In the genomic region with DNA sequence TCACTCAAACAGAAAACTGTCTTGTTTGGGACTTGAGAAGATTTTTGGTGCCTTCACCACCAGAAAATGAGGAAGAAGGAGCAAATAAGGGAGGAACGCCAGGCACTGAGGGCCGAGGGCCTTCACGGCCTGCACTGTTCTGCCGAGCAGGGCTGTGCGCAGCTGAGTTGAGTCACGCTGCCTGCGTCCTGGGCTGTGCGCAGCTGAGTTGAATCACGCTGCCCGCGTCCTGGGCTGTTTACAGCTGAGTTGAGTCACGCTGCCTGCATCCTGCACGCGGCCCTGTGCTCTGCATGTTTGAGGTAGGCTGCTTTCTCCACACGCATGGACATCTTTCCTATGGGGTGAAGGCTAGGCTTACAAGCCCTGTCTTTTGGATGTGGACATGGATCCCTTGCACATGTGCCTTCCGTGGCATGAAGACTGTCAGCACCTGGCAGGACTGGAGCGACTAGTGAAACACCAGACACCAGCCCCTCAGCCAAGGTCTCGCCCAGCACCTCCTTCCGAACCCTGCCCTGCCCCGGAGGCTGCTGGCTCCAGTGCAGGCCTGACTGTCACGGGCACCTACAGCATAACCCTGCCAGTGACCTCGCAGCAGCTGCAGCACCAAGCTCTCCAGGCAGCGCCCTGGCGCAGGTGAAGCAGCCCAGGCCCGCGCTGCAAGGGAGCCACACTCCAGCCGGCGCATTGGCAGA, we compare ENCODE assay signal across 11 cellular contexts.
DNase-seq lines count a peak whose midpoint lies in the region; ATAC-seq and TF ChIP-seq lines count a peak whose summit lies in the region.
"Had no signal": no experiment of that assay in that cellular context is flagged by ENCODE, and none has a peak within 500 bp of the region (broad histone marks: within the 10 kb centered on the region; RNA-seq: fewer than 3 reads in every experiment).

No MANE protein-coding gene starts in this region.

- TF ChIP-seq CTCF in epithelial cell of esophagus (IDR thresholded peaks at IDR 0.05; ENCODE audit: insufficient read depth, low read depth, low read length, missing control alignments) (no peak), MM.1S (IDR thresholded peaks at IDR 0.05; ENCODE audit: low read length) (no peak)

- H3K9me3 ChIP-seq in MM.1S (replicated peaks; ENCODE audit: insufficient read depth, low read length): no peaks in the 10 kb centered on the region
- H3K9me3 ChIP-seq: BLaER1 had no signal

- no peaks in the 10 kb centered on the region for H3K9me3 Mint-ChIP-seq in activated CD4-positive, alpha-beta T cell treated with anti-CD3 and anti-CD28 coated beads, Interleukin-2, amount 10 ng/mL, durations not matched to agents 24 days and 14 days
- H3K9me3 Mint-ChIP-seq in activated CD4-positive, alpha-beta T cell treated with anti-CD3 and anti-CD28 coated beads, Interleukin-2, amount 10 ng/mL, durations not matched to agents 7 days and 5 days: no peaks in the 10 kb centered on the region
- H3K9me3 Mint-ChIP-seq in stimulated activated effector memory CD8-positive, alpha-beta T cell treated with anti-CD3 and anti-CD28 coated beads, Interleukin-12 subunit alpha, Interleukin-12 subunit beta, amount 100 ng/mL, for 72 hours: no peaks in the 10 kb centered on the region
- H3K9me3 Mint-ChIP-seq: natural killer cell treated with Interleukin-12 subunit alpha and Interleukin-12 subunit beta and Interleukin-15 and Interleukin-18, amount 100 ng/mL, for 72 hours had no signal

- H3K36me3 ChIP-seq in MM.1S (replicated peaks; ENCODE audit: insufficient read depth, low read length): no peaks in the 10 kb centered on the region
- H3K36me3 ChIP-seq: BLaER1 had no signal

- H3K27ac ChIP-seq in MM.1S (ENCODE audit: low read length): no peak overlapping the region
- H3K27ac ChIP-seq: BLaER1 had no signal

- H4K20me1 ChIP-seq in MM.1S (ENCODE audit: insufficient read depth, low read length): no peaks in the 10 kb centered on the region
- H4K20me1 ChIP-seq: BLaER1 had no signal

- DNase-seq in activated CD4-positive, alpha-beta T cell treated with anti-CD3 and anti-CD28 coated beads, Interleukin-2, amount 10 ng/mL, durations not matched to agents 24 days and 14 days: peak; percentile 61
- no peak for DNase-seq in activated CD4-positive, alpha-beta T cell treated with anti-CD3 and anti-CD28 coated beads, Interleukin-2, amount 10 ng/mL, durations not matched to agents 7 days and 5 days
- DNase-seq in NOMO-1 treated with DMSO at 0.1 percent for 48 hours (lab: John Stamatoyannopoulos, UW; ENCODE audit: unreplicated experiment) (peak; percentile 55), epithelial cell of esophagus (ENCODE audit: low read depth) (peak; percentile 88), MM.1S (no peak), GF-D8 (lab: John Stamatoyannopoulos, UW) (no peak)
- peak in 1 of 2 donors; percentile 60 for DNase-seq in stimulated activated effector memory CD8-positive, alpha-beta T cell treated with anti-CD3 and anti-CD28 coated beads, Interleukin-12 subunit alpha, Interleukin-12 subunit beta, amount 100 ng/mL, for 72 hours (ENCODE audit: low spot score in 2 of 2)
- DNase-seq: T-helper 17 cell had no signal

- no peaks in the 10 kb centered on the region for H3K79me2 ChIP-seq in MM.1S (ENCODE audit: low read length)

- H3K27me3 ChIP-seq in MM.1S (replicated peaks; ENCODE audit: insufficient read depth, low read length): peaks cover 18% of the 10 kb centered on the region
- H3K27me3 ChIP-seq: BLaER1 had no signal

- no peak overlapping the region for H2AFZ ChIP-seq in MM.1S (ENCODE audit: low read length)

- POLR2A ChIA-PET in activated CD4-positive, alpha-beta T cell treated with anti-CD3 and anti-CD28 coated beads, Interleukin-2, amount 10 ng/mL, durations not matched to agents 7 days and 5 days (lab: Charles Lee): no interaction called here

- no peak overlapping the region for H3K27ac Mint-ChIP-seq in activated CD4-positive, alpha-beta T cell treated with anti-CD3 and anti-CD28 coated beads, Interleukin-2, amount 10 ng/mL, durations not matched to agents 24 days and 14 days
- H3K27ac Mint-ChIP-seq in activated CD4-positive, alpha-beta T cell treated with anti-CD3 and anti-CD28 coated beads, Interleukin-2, amount 10 ng/mL, durations not matched to agents 7 days and 5 days: no peak overlapping the region
- peak overlapping the region; percentile 37 for H3K27ac Mint-ChIP-seq in stimulated activated effector memory CD8-positive, alpha-beta T cell treated with anti-CD3 and anti-CD28 coated beads, Interleukin-12 subunit alpha, Interleukin-12 subunit beta, amount 100 ng/mL, for 72 hours
- H3K27ac Mint-ChIP-seq: natural killer cell treated with Interleukin-12 subunit alpha and Interleukin-12 subunit beta and Interleukin-15 and Interleukin-18, amount 100 ng/mL, for 72 hours; T-helper 17 cell had no signal

- H3K4me3 ChIP-seq in epithelial cell of esophagus (ENCODE audit: low read length) (no peak overlapping the region), MM.1S (ENCODE audit: low read length) (no peak overlapping the region)
- H3K4me3 ChIP-seq: BLaER1 had no signal

- no peaks in the 10 kb centered on the region for H3K9me2 ChIP-seq in MM.1S (replicated peaks; ENCODE audit: insufficient read depth, low read length)

- intact Hi-C loops in activated CD4-positive, alpha-beta T cell treated with anti-CD3 and anti-CD28 coated beads, Interleukin-2, amount 10 ng/mL, durations not matched to agents 24 days and 14 days (cut with micrococcal nuclease): no loop called here

- H3K36me3 Mint-ChIP-seq in activated CD4-positive, alpha-beta T cell treated with anti-CD3 and anti-CD28 coated beads, Interleukin-2, amount 10 ng/mL, durations not matched to agents 24 days and 14 days (ENCODE audit: low read depth): no peaks in the 10 kb centered on the region
- no peaks in the 10 kb centered on the region for H3K36me3 Mint-ChIP-seq in activated CD4-positive, alpha-beta T cell treated with anti-CD3 and anti-CD28 coated beads, Interleukin-2, amount 10 ng/mL, durations not matched to agents 7 days and 5 days (ENCODE audit: low read depth)
- H3K36me3 Mint-ChIP-seq in stimulated activated effector memory CD8-positive, alpha-beta T cell treated with anti-CD3 and anti-CD28 coated beads, Interleukin-12 subunit alpha, Interleukin-12 subunit beta, amount 100 ng/mL, for 72 hours: no peaks in the 10 kb centered on the region
- H3K36me3 Mint-ChIP-seq: natural killer cell treated with Interleukin-12 subunit alpha and Interleukin-12 subunit beta and Interleukin-15 and Interleukin-18, amount 100 ng/mL, for 72 hours had no signal

- no peak overlapping the region for H3K4me3 Mint-ChIP-seq in activated CD4-positive, alpha-beta T cell treated with anti-CD3 and anti-CD28 coated beads, Interleukin-2, amount 10 ng/mL, durations not matched to agents 24 days and 14 days
- H3K4me3 Mint-ChIP-seq in activated CD4-positive, alpha-beta T cell treated with anti-CD3 and anti-CD28 coated beads, Interleukin-2, amount 10 ng/mL, durations not matched to agents 7 days and 5 days: no peak overlapping the region
- H3K4me3 Mint-ChIP-seq in stimulated activated effector memory CD8-positive, alpha-beta T cell treated with anti-CD3 and anti-CD28 coated beads, Interleukin-12 subunit alpha, Interleukin-12 subunit beta, amount 100 ng/mL, for 72 hours: no peak overlapping the region
- H3K4me3 Mint-ChIP-seq: natural killer cell treated with Interleukin-12 subunit alpha and Interleukin-12 subunit beta and Interleukin-15 and Interleukin-18, amount 100 ng/mL, for 72 hours; T-helper 17 cell had no signal

- H3K4me1 ChIP-seq in MM.1S (ENCODE audit: low read length): no peaks in the 10 kb centered on the region
- H3K4me1 ChIP-seq: BLaER1 had no signal

- H3K4me2 ChIP-seq in MM.1S (ENCODE audit: low read depth, low read length): no peak overlapping the region
- H3K4me2 ChIP-seq: BLaER1 had no signal

- no peaks in the 10 kb centered on the region for H3K4me1 Mint-ChIP-seq in activated CD4-positive, alpha-beta T cell treated with anti-CD3 and anti-CD28 coated beads, Interleukin-2, amount 10 ng/mL, durations not matched to agents 24 days and 14 days
- no peaks in the 10 kb centered on the region for H3K4me1 Mint-ChIP-seq in activated CD4-positive, alpha-beta T cell treated with anti-CD3 and anti-CD28 coated beads, Interleukin-2, amount 10 ng/mL, durations not matched to agents 7 days and 5 days
- H3K4me1 Mint-ChIP-seq in stimulated activated effector memory CD8-positive, alpha-beta T cell treated with anti-CD3 and anti-CD28 coated beads, Interleukin-12 subunit alpha, Interleukin-12 subunit beta, amount 100 ng/mL, for 72 hours: peaks cover 25% of the 10 kb centered on the region
- H3K4me1 Mint-ChIP-seq: T-helper 17 cell had no signal

- H3F3A ChIP-seq in MM.1S (ENCODE audit: insufficient read depth, low read length): no peaks in the 10 kb centered on the region

- CTCF ChIA-PET in activated CD4-positive, alpha-beta T cell treated with anti-CD3 and anti-CD28 coated beads, Interleukin-2, amount 10 ng/mL, durations not matched to agents 7 days and 5 days (lab: Charles Lee): interaction anchor here (0.9 kb wide), 1 partner anchor 434 kb away, joined by 3 read pairs; no protein-coding TSS in a partner anchor

- peaks cover 17% of the 10 kb centered on the region for H3K27me3 Mint-ChIP-seq in activated CD4-positive, alpha-beta T cell treated with anti-CD3 and anti-CD28 coated beads, Interleukin-2, amount 10 ng/mL, durations not matched to agents 24 days and 14 days
- peaks cover 14% of the 10 kb centered on the region for H3K27me3 Mint-ChIP-seq in activated CD4-positive, alpha-beta T cell treated with anti-CD3 and anti-CD28 coated beads, Interleukin-2, amount 10 ng/mL, durations not matched to agents 7 days and 5 days

- H3K9ac ChIP-seq in MM.1S (ENCODE audit: low read length): no peak overlapping the region
- H3K9ac ChIP-seq: BLaER1 had no signal

- ATAC-seq in stimulated activated effector memory CD8-positive, alpha-beta T cell treated with anti-CD3 and anti-CD28 coated beads, Interleukin-12 subunit alpha, Interleukin-12 subunit beta, amount 100 ng/mL, for 72 hours: peak; percentile 98
- ATAC-seq in GM21447 (IDR thresholded peaks at IDR 0.05; ENCODE audit: unreplicated experiment): no peak
- ATAC-seq: T-helper 17 cell had no signal

Comparison
In these comparisons a context has a peak if more than half of its experiments do, and no peak if none do; other contexts are left out.
1. DNase-seq: peak in activated CD4-positive, alpha-beta T cell treated with anti-CD3 and anti-CD28 coated beads, Interleukin-2, amount 10 ng/mL, durations not matched to agents 24 days and 14 days (single experiment), NOMO-1 treated with DMSO at 0.1 percent for 48 hours (single experiment) and epithelial cell of esophagus (single experiment); none in activated CD4-positive, alpha-beta T cell treated with anti-CD3 and anti-CD28 coated beads, Interleukin-2, amount 10 ng/mL, durations not matched to agents 7 days and 5 days (single experiment), MM.1S (single experiment) and GF-D8 (single experiment).